ENCODE assay signal across 8 cellular contexts in genomic region chr9:4490705-4491620, GRCh38. TPM values are rescaled to one million over a fixed set of nuclear protein-coding genes. Genes with fewer than 3 reads are reported as not detected.
DNase-seq lines count a peak whose midpoint lies in the region; ATAC-seq and TF ChIP-seq lines count a peak whose summit lies in the region.

No MANE protein-coding gene starts in this region.

- WGBS in hepatocyte (ENCODE audit: low lambda C conversion rate, missing lambda C conversion rate): 1% methylated on average over 31 of the region's 52 CpGs

- H3K27ac Mint-ChIP-seq in activated naive CD4-positive, alpha-beta T cell treated with anti-CD3 and anti-CD28 coated beads, Interleukin-2, amount 10 ng/mL, durations not matched to agents 7 days and 5 days: no peak overlapping the region
- peak overlapping the region; percentile 28 for H3K27ac Mint-ChIP-seq in activated naive CD8-positive, alpha-beta T cell

- TF ChIP-seq CTCF in hepatocyte (IDR thresholded peaks at IDR 0.05; ENCODE audit: poor library complexity) (peak; percentile 10), BE2C (IDR thresholded peaks at IDR 0.05; ENCODE audit: low read depth, low read length) (no peak)

- CTCF ChIA-PET in activated naive CD4-positive, alpha-beta T cell treated with anti-CD3 and anti-CD28 coated beads, Interleukin-2, amount 10 ng/mL, durations not matched to agents 7 days and 5 days (lab: Charles Lee): no interaction called here

- H3K36me3 ChIP-seq in hepatocyte (replicated peaks; ENCODE audit: insufficient read depth, low read depth) (no peaks in the 10 kb centered on the region), skeletal muscle satellite cell (ENCODE audit: insufficient read depth, low read length) (no peaks in the 10 kb centered on the region), BE2C (no peaks in the 10 kb centered on the region)

- peaks cover 26% of the 10 kb centered on the region for H3K4me1 Mint-ChIP-seq in activated naive CD4-positive, alpha-beta T cell treated with anti-CD3 and anti-CD28 coated beads, Interleukin-2, amount 10 ng/mL, durations not matched to agents 7 days and 5 days
- peaks cover 26% of the 10 kb centered on the region for H3K4me1 Mint-ChIP-seq in activated naive CD8-positive, alpha-beta T cell (ENCODE audit: low read depth)

- H3K27me3 ChIP-seq in hepatocyte: no peaks in the 10 kb centered on the region
- peaks cover 3% of the 10 kb centered on the region for H3K27me3 ChIP-seq in skeletal muscle satellite cell (ENCODE audit: control insufficient read depth, insufficient read depth, low read length)
- H3K27me3 ChIP-seq in BE2C: peaks cover 37% of the 10 kb centered on the region

- H3K9me2 ChIP-seq in hepatocyte (replicated peaks; ENCODE audit: insufficient read depth): no peaks in the 10 kb centered on the region

- H3K4me1 ChIP-seq in hepatocyte (ENCODE audit: insufficient read depth) (peaks cover 5% of the 10 kb centered on the region), skeletal muscle satellite cell (ENCODE audit: control insufficient read depth, insufficient read depth, low read length) (peaks cover 26% of the 10 kb centered on the region), BE2C (no peaks in the 10 kb centered on the region)

- peak overlapping the region; percentile 69 for H3K4me3 Mint-ChIP-seq in activated naive CD4-positive, alpha-beta T cell treated with anti-CD3 and anti-CD28 coated beads, Interleukin-2, amount 10 ng/mL, durations not matched to agents 7 days and 5 days
- peak overlapping the region; percentile 86 for H3K4me3 Mint-ChIP-seq in activated naive CD8-positive, alpha-beta T cell

- no peaks in the 10 kb centered on the region for H3K9me3 Mint-ChIP-seq in activated naive CD4-positive, alpha-beta T cell treated with anti-CD3 and anti-CD28 coated beads, Interleukin-2, amount 10 ng/mL, durations not matched to agents 7 days and 5 days
- no peaks in the 10 kb centered on the region for H3K9me3 Mint-ChIP-seq in activated naive CD8-positive, alpha-beta T cell (ENCODE audit: low read depth)

- H3K36me3 Mint-ChIP-seq in activated naive CD4-positive, alpha-beta T cell treated with anti-CD3 and anti-CD28 coated beads, Interleukin-2, amount 10 ng/mL, durations not matched to agents 7 days and 5 days: no peaks in the 10 kb centered on the region
- H3K36me3 Mint-ChIP-seq in activated naive CD8-positive, alpha-beta T cell: peaks cover 3% of the 10 kb centered on the region

- no peaks in the 10 kb centered on the region for H4K20me1 ChIP-seq in hepatocyte (ENCODE audit: insufficient read depth, poor library complexity, severe bottlenecking)

- H3K27me3 Mint-ChIP-seq in activated naive CD4-positive, alpha-beta T cell treated with anti-CD3 and anti-CD28 coated beads, Interleukin-2, amount 10 ng/mL, durations not matched to agents 7 days and 5 days: peaks cover 62% of the 10 kb centered on the region
- peaks cover 34% of the 10 kb centered on the region for H3K27me3 Mint-ChIP-seq in activated naive CD8-positive, alpha-beta T cell

- no peaks in the 10 kb centered on the region for H3K9me3 ChIP-seq in hepatocyte (ENCODE audit: low read depth)
- H3K9me3 ChIP-seq in skeletal muscle satellite cell (replicated peaks; ENCODE audit: low read length): no peaks in the 10 kb centered on the region
- no peaks in the 10 kb centered on the region for H3K9me3 ChIP-seq in BE2C

- peak overlapping the region; percentile 86 for H2AFZ ChIP-seq in hepatocyte

- peak overlapping the region; percentile 72 for H3K27ac ChIP-seq in hepatocyte

- H3K4me2 ChIP-seq in hepatocyte (peak overlapping the region; percentile 77), skeletal muscle satellite cell (ENCODE audit: low read length) (peak overlapping the region; percentile 93)

- peaks cover 28% of the 10 kb centered on the region for H3K79me2 ChIP-seq in hepatocyte

- no peak for DNase-seq in activated naive CD4-positive, alpha-beta T cell treated with anti-CD3 and anti-CD28 coated beads, Interleukin-2, amount 10 ng/mL, durations not matched to agents 7 days and 5 days
- no peak for DNase-seq in activated naive CD4-positive, alpha-beta T cell (lab: John Stamatoyannopoulos, UW)
- DNase-seq in hepatocyte (ENCODE audit: low spot score): peak; percentile 21
- no peak for DNase-seq in BE2C
- DNase-seq in effector CD8-positive, alpha-beta T cell (lab: John Stamatoyannopoulos, UW): no peak

- H3K4me3 ChIP-seq in hepatocyte: peak overlapping the region; percentile 72
- H3K4me3 ChIP-seq in skeletal muscle satellite cell (ENCODE audit: low read length): peak overlapping the region; percentile 87
- no peak overlapping the region for H3K4me3 ChIP-seq in BE2C (ENCODE audit: low read depth, low read length)

- H3K9ac ChIP-seq in skeletal muscle satellite cell (ENCODE audit: low read depth, low read length): peak overlapping the region; percentile 71

- peak; percentile 19 for ATAC-seq in HG02981 (IDR thresholded peaks at IDR 0.05; ENCODE audit: unreplicated experiment)

RNA-seq across cellular contexts. Expression of gene SLC1A1, which starts 0.7 kb away (rescaled TPM):
- 50.7 and 52.9 TPM in 2 replicates for total RNA-seq in hepatocyte
- polyA plus RNA-seq in hepatocyte: 27.7 and 36.1 TPM in 2 replicates
- 26.9 and 46.7 TPM in 2 replicates for total RNA-seq in skeletal muscle satellite cell (2012; rRNA removed)
- polyA plus RNA-seq in BE2C (2012; ENCODE audit: insufficient read depth, insufficient read length, low read depth): not detected
